25 cellular contexts compared by ENCODE assay signal in the genomic region with DNA sequence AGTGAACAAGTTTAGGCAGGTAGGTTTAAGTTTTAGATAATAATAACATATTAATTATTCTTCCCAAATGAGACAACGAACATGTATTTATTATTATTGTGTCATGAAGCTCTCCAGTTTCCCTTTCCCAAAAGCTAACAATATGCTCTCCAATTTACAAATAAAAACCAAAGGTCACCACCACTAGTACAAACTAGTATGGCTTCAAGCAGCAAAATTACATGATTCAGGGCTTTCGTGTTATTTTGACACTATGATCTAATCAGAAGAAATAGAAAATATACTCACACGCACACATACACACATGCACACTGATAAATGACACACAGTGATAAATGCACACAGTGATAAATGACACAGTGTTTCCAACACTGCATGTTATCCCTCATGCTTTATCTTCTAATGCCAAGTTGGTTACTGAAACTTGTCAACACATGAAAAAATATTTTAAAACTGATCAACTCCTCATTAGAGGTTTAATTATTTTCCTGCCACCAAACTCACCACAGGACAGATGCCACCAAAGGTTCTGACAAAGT.
A peak's percentile ranks its signal among the peaks of the same experiment; 100 is the strongest.
DNase-seq lines count a peak whose midpoint lies in the region; ATAC-seq, FAIRE-seq and TF ChIP-seq lines count a peak whose summit lies in the region.
"Had no signal": no experiment of that assay in that cellular context is flagged by ENCODE, and none has a peak within 500 bp of the region (broad histone marks: within the 10 kb centered on the region; RNA-seq: fewer than 3 reads in every experiment).

No MANE protein-coding gene starts in this region.

- ATAC-seq in psoas muscle (peak in 3 of 4 donors; percentile 73 to 76 (median 75)), T-helper 17 cell (no peak)

- H3K27ac ChIP-seq in WERI-Rb-1 (peak overlapping the region; percentile 11), esophagus muscularis mucosa (replicated peaks in 1 of 4) (peak overlapping the region in 3 of 4 donors; percentile 32 to 47 (median 39)), psoas muscle (peak overlapping the region; percentile 48)
- H3K27ac ChIP-seq: BLaER1, HL-60 had no signal

- peaks cover 5% of the 10 kb centered on the region for H3K36me3 Mint-ChIP-seq in T-helper 17 cell (ENCODE audit: low read depth)

- H3K27me3 ChIP-seq in WERI-Rb-1 (ENCODE audit: insufficient read depth, low read depth, severe bottlenecking) (no peaks in the 10 kb centered on the region), esophagus muscularis mucosa (no peaks in the 10 kb centered on the region), psoas muscle (ENCODE audit: insufficient read depth in 3 of 3, low read length in 2 of 3) (no peaks in the 10 kb centered on the region)
- H3K27me3 ChIP-seq: BLaER1 had no signal

- H3K9me3 ChIP-seq in WERI-Rb-1 (ENCODE audit: severe bottlenecking) (no peaks in the 10 kb centered on the region), esophagus muscularis mucosa (no peaks in the 10 kb centered on the region), psoas muscle (no peaks in the 10 kb centered on the region), T-helper 17 cell (ENCODE audit: control insufficient read depth, low read length, poor library complexity, severe bottlenecking) (no peaks in the 10 kb centered on the region)
- H3K9me3 ChIP-seq: BLaER1 had no signal

- no peak overlapping the region for H3K27ac Mint-ChIP-seq in T-helper 17 cell
- H3K27ac Mint-ChIP-seq: CD4-positive, CD25-positive, alpha-beta regulatory T cell had no signal

- no peak overlapping the region for H3K4me3 Mint-ChIP-seq in T-helper 17 cell
- H3K4me3 Mint-ChIP-seq: CD4-positive, CD25-positive, alpha-beta regulatory T cell had no signal

- intact Hi-C loops in esophagus muscularis mucosa (cut with DNase I) (no loop called here), psoas muscle (cut with DNase I) (no loop called here)

- TF ChIP-seq POLR2A in esophagus muscularis mucosa (IDR thresholded peaks at IDR 0.05; ENCODE audit: low read depth): no peak

- H3K4me1 Mint-ChIP-seq in T-helper 17 cell: peaks cover 18% of the 10 kb centered on the region

- H3K4me1 ChIP-seq in esophagus muscularis mucosa (peaks cover 15 to 50% (median 42%) of the 10 kb centered on the region in 4 donors), psoas muscle (peaks cover 18% of the 10 kb centered on the region)

- no peak for DNase-seq in D721Med (ENCODE audit: insufficient read length, low spot score)
- DNase-seq in WERI-Rb-1: no peak
- no peak for DNase-seq in esophagus muscularis mucosa (ENCODE audit: extremely low spot score)
- DNase-seq in psoas muscle: no peak
- DNase-seq in NCI-H446 treated with DMSO at 0.1 percent for 48 hours (lab: John Stamatoyannopoulos, UW): no peak
- no peak for DNase-seq in NCI-H1105 (lab: John Stamatoyannopoulos, UW)
- no peak for DNase-seq in T-helper 17 cell
- DNase-seq: CD4-positive, CD25-positive, alpha-beta regulatory T cell; DMS79; EL; GDM1; HCEC 1CT; Kasumi-1; NCI-H1092 treated with DMSO at 0.1 percent for 48 hours; NCI-H1436 treated with DMSO at 0.1 percent for 48 hours; NCI-H187 treated with DMSO at 0.1 percent for 48 hours; NCI-H2107; NCI-H446; NCI-H526; RPMI8226; SHP77 had no signal

- no peak for TF ChIP-seq EP300 in esophagus muscularis mucosa (IDR thresholded peaks at IDR 0.05)

- no peaks in the 10 kb centered on the region for H3K27me3 Mint-ChIP-seq in T-helper 17 cell
- H3K27me3 Mint-ChIP-seq: CD4-positive, CD25-positive, alpha-beta regulatory T cell had no signal

- TF ChIP-seq CTCF in D721Med (IDR thresholded peaks at IDR 0.05; ENCODE audit: insufficient read depth, missing control alignments) (no peak), WERI-Rb-1 (IDR thresholded peaks at IDR 0.05; ENCODE audit: low read depth, low read length) (no peak), esophagus muscularis mucosa (IDR thresholded peaks at IDR 0.05) (no peak), psoas muscle (IDR thresholded peaks at IDR 0.05) (no peak)

- no peaks in the 10 kb centered on the region; the same call in 1 of the 2 replicates for H3K36me3 ChIP-seq in WERI-Rb-1
- no peaks in the 10 kb centered on the region for H3K36me3 ChIP-seq in esophagus muscularis mucosa
- no peaks in the 10 kb centered on the region for H3K36me3 ChIP-seq in psoas muscle (ENCODE audit: insufficient read depth in 1 of 2, low read depth in 1 of 2)

- WGBS in esophagus muscularis mucosa: 52% methylated on average over 3 of the region's 3 CpGs
- WGBS in psoas muscle, 3 donors: 45 to 52% (median 46%) methylated on average over 3 of the region's 3 CpGs

- FAIRE-seq in D721Med (lab: Jason Lieb, UNC): peak; percentile 46
- FAIRE-seq: A204.1, H1 had no signal

- H3K4me3 ChIP-seq in WERI-Rb-1 (ENCODE audit: low read depth, low read length): no peak overlapping the region
- no peak overlapping the region for H3K4me3 ChIP-seq in esophagus muscularis mucosa
- H3K4me3 ChIP-seq in psoas muscle: no peak overlapping the region
- H3K4me3 ChIP-seq: BLaER1 had no signal
